In the genomic region with DNA sequence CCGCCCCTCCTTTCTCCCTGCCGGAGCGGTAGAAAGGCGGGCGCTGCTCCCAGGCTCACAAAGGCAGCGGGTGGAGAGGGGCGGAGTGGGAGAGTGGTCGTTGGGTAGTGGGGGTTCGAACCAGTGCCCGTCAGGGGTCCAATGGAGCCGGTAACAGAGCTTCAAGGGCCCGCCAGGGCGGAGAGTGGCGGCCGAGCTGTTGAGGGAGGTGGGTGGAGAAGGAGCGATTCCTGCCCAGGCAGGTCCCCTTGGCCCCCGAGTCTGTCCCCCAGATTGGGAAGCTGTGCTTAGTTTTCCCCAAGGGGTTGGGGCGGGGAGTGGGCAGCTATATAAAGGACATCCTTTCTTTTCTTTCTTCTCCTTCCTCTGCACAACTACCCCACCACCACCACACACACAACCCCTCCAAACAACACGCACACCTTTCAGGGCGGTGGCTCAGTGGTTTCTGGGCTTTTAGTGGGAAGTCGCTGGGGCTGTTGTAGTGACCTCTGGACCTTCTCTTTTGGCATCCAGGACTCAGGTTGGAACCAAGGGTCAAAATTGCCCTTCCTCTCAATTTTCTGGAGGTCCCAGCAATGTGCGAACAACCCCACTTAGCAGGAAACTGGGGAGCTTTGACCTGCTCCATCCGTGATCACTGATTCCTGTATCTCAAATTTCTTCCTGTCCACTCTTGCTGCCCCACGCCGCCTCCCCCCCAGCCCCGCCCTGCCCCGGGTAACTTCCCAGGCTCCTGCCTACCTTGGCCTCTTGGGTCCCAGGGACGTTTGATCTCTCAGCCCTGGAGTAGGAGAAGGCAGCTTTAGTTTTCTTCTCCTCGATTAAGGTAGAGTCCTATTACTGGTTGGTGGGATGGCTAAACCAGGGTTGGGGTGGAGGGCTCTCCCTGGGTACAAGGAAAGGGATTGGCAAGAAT, we compare ENCODE assay signal across 9 cellular contexts. TPM values are rescaled to one million over a fixed set of nuclear protein-coding genes. Genes with fewer than 3 reads are reported as not detected.
A peak's percentile ranks its signal among the peaks of the same experiment; 100 is the strongest.
DNase-seq lines count a peak whose midpoint lies in the region; ATAC-seq and TF ChIP-seq lines count a peak whose summit lies in the region.
"Had no signal": no experiment of that assay in that cellular context is flagged by ENCODE, and none has a peak within 500 bp of the region (broad histone marks: within the 10 kb centered on the region; RNA-seq: fewer than 3 reads in every experiment).

No MANE protein-coding gene starts in this region.

- intact Hi-C loops in ascending aorta (cut with DNase I), result no loop called here

- TF ChIP-seq RAD21 in liver (IDR thresholded peaks at IDR 0.05), result no peak

- H3K9me3 ChIP-seq in ascending aorta (no peaks in the 10 kb centered on the region), liver (ENCODE audit: control insufficient read depth in 4 of 4, low read length in 3 of 4) (no peaks in the 10 kb centered on the region), suprapubic skin (no peaks in the 10 kb centered on the region)

- no peak for TF ChIP-seq POLR2A in suprapubic skin (IDR thresholded peaks at IDR 0.05)

- H3K4me3 ChIP-seq in ascending aorta, result peak overlapping the region; percentile 59 to 65
- H3K4me3 ChIP-seq in liver (ENCODE audit: low read depth in 1 of 3, low read length in 3 of 3), result peak overlapping the region; percentile 15 to 65 (median 63)
- H3K4me3 ChIP-seq in suprapubic skin, result peak overlapping the region; percentile 80

- no peak for ATAC-seq in GM19397 (IDR thresholded peaks at IDR 0.05; ENCODE audit: unreplicated experiment)

- no peaks in the 10 kb centered on the region for H3K36me3 ChIP-seq in ascending aorta
- H3K36me3 ChIP-seq in liver (ENCODE audit: control insufficient read depth in 4 of 4, insufficient read depth in 3 of 4, low read depth in 1 of 4, low read length in 3 of 4), result no peaks in the 10 kb centered on the region
- H3K36me3 ChIP-seq in suprapubic skin, result no peaks in the 10 kb centered on the region

- WGBS in liver, result 36% methylated on average over 29 of the region's 29 CpGs
- WGBS in suprapubic skin, result 24% methylated on average over 29 of the region's 29 CpGs

- H3K4me1 ChIP-seq in ascending aorta (no peaks in the 10 kb centered on the region), liver (ENCODE audit: control insufficient read depth in 4 of 4, insufficient read depth in 4 of 4, low read length in 3 of 4) (peaks cover 8 to 34% (median 11%) of the 10 kb centered on the region in 4 donors), suprapubic skin (peaks cover 33% of the 10 kb centered on the region)

- TF ChIP-seq CTCF in ascending aorta (IDR thresholded peaks at IDR 0.05), result no peak
- no peak for TF ChIP-seq CTCF in liver (IDR thresholded peaks at IDR 0.05; ENCODE audit: low read depth, low read length, missing input control)
- TF ChIP-seq CTCF in suprapubic skin (IDR thresholded peaks at IDR 0.05), result no peak

- H3K27ac ChIP-seq in ascending aorta, result peak overlapping the region; percentile 6 to 82
- H3K27ac ChIP-seq in liver (ENCODE audit: low read depth in 1 of 2, low read length in 2 of 2), result no peak overlapping the region
- peak overlapping the region; percentile 82 for H3K27ac ChIP-seq in suprapubic skin
- H3K27ac ChIP-seq: HL-60 had no signal

- H3K9ac ChIP-seq in liver (ENCODE audit: low read depth in 1 of 2, low read length in 2 of 2), result peak overlapping the region in 1 of 2 donors; percentile 44

- TF ChIP-seq EP300 in suprapubic skin (IDR thresholded peaks at IDR 0.05), result no peak

- H3K27me3 ChIP-seq in ascending aorta, result no peaks in the 10 kb centered on the region
- H3K27me3 ChIP-seq in liver (ENCODE audit: control insufficient read depth in 4 of 4, insufficient read depth in 4 of 4, low read length in 3 of 4), result peaks cover 0 to 2% (median 0%) of the 10 kb centered on the region in 4 donors
- H3K27me3 ChIP-seq in suprapubic skin, result no peaks in the 10 kb centered on the region

- DNase-seq in NCI-H1092 treated with DMSO at 0.1 percent for 48 hours (lab: John Stamatoyannopoulos, UW), result peak; percentile 14
- DNase-seq in NCI-H1092 (lab: John Stamatoyannopoulos, UW), result no peak
- DNase-seq in ascending aorta (ENCODE audit: low spot score in 2 of 2), result peak in 1 of 2 donors; percentile 54
- DNase-seq in suprapubic skin (ENCODE audit: low spot score in 2 of 2), result peak in 1 of 2 donors; percentile 57
- no peak for DNase-seq in NCI-H2081 (lab: John Stamatoyannopoulos, UW)
- no peak for DNase-seq in SKM-1 (lab: John Stamatoyannopoulos, UW; ENCODE audit: unreplicated experiment)

TF ChIP-seq in liver, 16 proteins besides CTCF, POLR2A, EP300 and RAD21:
- TF ChIP-seq, protein P1, sequence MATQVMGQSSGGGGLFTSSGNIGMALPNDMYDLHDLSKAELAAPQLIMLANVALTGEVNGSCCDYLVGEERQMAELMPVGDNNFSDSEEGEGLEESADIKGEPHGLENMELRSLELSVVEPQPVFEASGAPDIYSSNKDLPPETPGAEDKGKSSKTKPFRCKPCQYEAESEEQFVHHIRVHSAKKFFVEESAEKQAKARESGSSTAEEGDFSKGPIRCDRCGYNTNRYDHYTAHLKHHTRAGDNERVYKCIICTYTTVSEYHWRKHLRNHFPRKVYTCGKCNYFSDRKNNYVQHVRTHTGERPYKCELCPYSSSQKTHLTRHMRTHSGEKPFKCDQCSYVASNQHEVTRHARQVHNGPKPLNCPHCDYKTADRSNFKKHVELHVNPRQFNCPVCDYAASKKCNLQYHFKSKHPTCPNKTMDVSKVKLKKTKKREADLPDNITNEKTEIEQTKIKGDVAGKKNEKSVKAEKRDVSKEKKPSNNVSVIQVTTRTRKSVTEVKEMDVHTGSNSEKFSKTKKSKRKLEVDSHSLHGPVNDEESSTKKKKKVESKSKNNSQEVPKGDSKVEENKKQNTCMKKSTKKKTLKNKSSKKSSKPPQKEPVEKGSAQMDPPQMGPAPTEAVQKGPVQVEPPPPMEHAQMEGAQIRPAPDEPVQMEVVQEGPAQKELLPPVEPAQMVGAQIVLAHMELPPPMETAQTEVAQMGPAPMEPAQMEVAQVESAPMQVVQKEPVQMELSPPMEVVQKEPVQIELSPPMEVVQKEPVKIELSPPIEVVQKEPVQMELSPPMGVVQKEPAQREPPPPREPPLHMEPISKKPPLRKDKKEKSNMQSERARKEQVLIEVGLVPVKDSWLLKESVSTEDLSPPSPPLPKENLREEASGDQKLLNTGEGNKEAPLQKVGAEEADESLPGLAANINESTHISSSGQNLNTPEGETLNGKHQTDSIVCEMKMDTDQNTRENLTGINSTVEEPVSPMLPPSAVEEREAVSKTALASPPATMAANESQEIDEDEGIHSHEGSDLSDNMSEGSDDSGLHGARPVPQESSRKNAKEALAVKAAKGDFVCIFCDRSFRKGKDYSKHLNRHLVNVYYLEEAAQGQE (IDR thresholded peaks at IDR 0.05), result no peak
- peak in 1 of 2 donors; percentile 23 for TF ChIP-seq HNF4A (conservative IDR thresholded peaks at IDR 0.05)

RNA-seq across cellular contexts. Expression of a gene that starts 1.9 kb away (rescaled TPM):
- 53.4 TPM for total RNA-seq in ascending aorta
- 1 to 10 TPM; 8.3 to 8.9 TPM for total RNA-seq in liver
- polyA plus RNA-seq in liver, result 1 to 10 TPM; 3.6 to 7.9 TPM
- 100 to 1,000 TPM in 1 of 4 donors, 10 to 100 TPM in 3; 78.4 to 103 (median 89.8) TPM for total RNA-seq in suprapubic skin

Comparison
In these comparisons a context has a peak if more than half of its experiments do, and no peak if none do; other contexts are left out.
1. H3K27ac ChIP-seq: peak in ascending aorta (2 of 2) and suprapubic skin (single experiment); none in liver (0 of 2).
2. Peak in every context shown above with its lines, with median percentiles within 50 percentile points of each other: H3K4me3 ChIP-seq.